ENCODE assay signal across 10 cellular contexts in the genomic region with DNA sequence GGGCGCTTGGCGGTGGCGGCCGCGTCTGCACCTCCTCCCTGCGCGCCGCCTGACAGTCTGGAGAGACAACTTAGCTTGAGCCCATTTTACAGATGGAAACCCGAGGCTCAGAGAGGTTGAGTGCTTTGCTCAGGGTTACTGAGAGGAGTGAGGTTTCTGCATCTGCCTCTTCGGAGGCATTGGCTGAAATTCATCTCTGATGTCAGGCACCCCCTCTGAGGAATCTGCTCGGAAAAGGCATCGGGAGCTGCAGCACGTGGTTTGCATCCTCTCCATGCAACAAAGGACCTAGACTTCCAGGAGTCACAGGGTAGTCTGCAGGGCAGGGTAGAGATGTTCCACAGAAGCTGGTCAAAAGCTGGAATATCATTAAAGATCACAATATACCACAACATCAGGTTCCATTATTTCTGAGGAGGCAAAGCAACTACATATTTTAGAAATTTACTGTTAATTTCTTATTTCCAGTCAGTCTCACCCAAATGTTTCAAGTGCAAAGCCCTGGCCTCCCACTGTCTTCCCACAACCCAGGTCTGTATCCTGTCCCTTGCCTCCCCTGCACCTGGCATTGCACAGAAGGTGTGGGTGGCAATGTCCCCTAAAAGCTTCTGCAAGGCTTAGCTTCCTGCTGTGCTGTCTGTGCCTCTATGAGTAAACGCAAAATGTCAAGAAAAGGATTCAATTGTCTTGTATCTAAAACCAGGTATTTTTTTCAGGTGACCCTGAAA. TPM values are rescaled to one million over a fixed set of nuclear protein-coding genes. Genes with fewer than 3 reads are reported as not detected.
A peak's percentile ranks its signal among the peaks of the same experiment; 100 is the strongest.
DNase-seq lines count a peak whose midpoint lies in the region; ATAC-seq and TF ChIP-seq lines count a peak whose summit lies in the region.
"Had no signal": no experiment of that assay in that cellular context is flagged by ENCODE, and none has a peak within 500 bp of the region (broad histone marks: within the 10 kb centered on the region; RNA-seq: fewer than 3 reads in every experiment).

No MANE protein-coding gene starts in this region.

- ATAC-seq in activated T-helper 17 cell treated with anti-CD3 and anti-CD28 coated beads, Interleukin-2, amount 50 U/mL, for 72 hours (replicated peaks) = no peak
- no peak for ATAC-seq in foreskin keratinocyte

- no peak for TF ChIP-seq CTCF in foreskin keratinocyte (conservative IDR thresholded peaks at IDR 0.05)

- no peaks in the 10 kb centered on the region for H3K4me1 ChIP-seq in foreskin keratinocyte

- no peak overlapping the region for H3K27ac Mint-ChIP-seq in T-helper 2 cell treated with Interferon-gamma antibody and Interleukin-4, amounts not matched to agents 5 μg/mL and 100 μg/mL, for 36 hours
- H3K27ac Mint-ChIP-seq in activated T-helper 17 cell treated with anti-CD3 and anti-CD28 coated beads, Interleukin-2, amount 50 U/mL, for 72 hours = peak overlapping the region; percentile 65
- H3K27ac Mint-ChIP-seq in immature natural killer cell = no peak overlapping the region

- no peaks in the 10 kb centered on the region for H3K9me3 Mint-ChIP-seq in T-helper 2 cell treated with Interferon-gamma antibody and Interleukin-4, amounts not matched to agents 5 μg/mL and 100 μg/mL, for 36 hours
- no peaks in the 10 kb centered on the region for H3K9me3 Mint-ChIP-seq in activated T-helper 17 cell treated with anti-CD3 and anti-CD28 coated beads, Interleukin-2, amount 50 U/mL, for 72 hours
- no peaks in the 10 kb centered on the region for H3K9me3 Mint-ChIP-seq in immature natural killer cell

- peaks cover 20% of the 10 kb centered on the region for H3K4me1 Mint-ChIP-seq in T-helper 2 cell treated with Interferon-gamma antibody and Interleukin-4, amounts not matched to agents 5 μg/mL and 100 μg/mL, for 36 hours (ENCODE audit: low read depth)
- peaks cover 20% of the 10 kb centered on the region for H3K4me1 Mint-ChIP-seq in activated T-helper 17 cell treated with anti-CD3 and anti-CD28 coated beads, Interleukin-2, amount 50 U/mL, for 72 hours
- peaks cover 8 to 9% of the 10 kb centered on the region in 2 donors for H3K4me1 Mint-ChIP-seq in immature natural killer cell

- peaks cover 24% of the 10 kb centered on the region for H3K27me3 ChIP-seq in foreskin keratinocyte
- H3K27me3 ChIP-seq: right lobe of liver had no signal

- no peak overlapping the region for H3K27ac ChIP-seq in foreskin keratinocyte

- no peak for DNase-seq in T-helper 2 cell treated with Interferon-gamma antibody and Interleukin-4, amounts not matched to agents 5 μg/mL and 100 μg/mL, for 36 hours (ENCODE audit: low spot score)
- DNase-seq in T-helper 2 cell (no peak), immature natural killer cell (no peak), superior temporal gyrus (ENCODE audit: extremely low spot score) (peak; percentile 32), globus pallidus (ENCODE audit: low spot score) (no peak), foreskin keratinocyte (no peak)
- DNase-seq in effector CD4-positive, alpha-beta T cell = no peak

- peak overlapping the region; percentile 87 for H3K4me3 Mint-ChIP-seq in T-helper 2 cell treated with Interferon-gamma antibody and Interleukin-4, amounts not matched to agents 5 μg/mL and 100 μg/mL, for 36 hours
- peak overlapping the region; percentile 86 for H3K4me3 Mint-ChIP-seq in activated T-helper 17 cell treated with anti-CD3 and anti-CD28 coated beads, Interleukin-2, amount 50 U/mL, for 72 hours
- peak overlapping the region; percentile 85 to 96 (median 91) for H3K4me3 Mint-ChIP-seq in immature natural killer cell

- peaks cover 32% of the 10 kb centered on the region for H3K27me3 Mint-ChIP-seq in T-helper 2 cell treated with Interferon-gamma antibody and Interleukin-4, amounts not matched to agents 5 μg/mL and 100 μg/mL, for 36 hours (ENCODE audit: low read depth)
- no peaks in the 10 kb centered on the region for H3K27me3 Mint-ChIP-seq in activated T-helper 17 cell treated with anti-CD3 and anti-CD28 coated beads, Interleukin-2, amount 50 U/mL, for 72 hours
- H3K27me3 Mint-ChIP-seq in immature natural killer cell (ENCODE audit: low read depth in 3 of 3) = peaks cover 6 to 21% (median 11%) of the 10 kb centered on the region in 3 donors

- no peaks in the 10 kb centered on the region for H3K36me3 Mint-ChIP-seq in T-helper 2 cell treated with Interferon-gamma antibody and Interleukin-4, amounts not matched to agents 5 μg/mL and 100 μg/mL, for 36 hours (ENCODE audit: low read depth)
- H3K36me3 Mint-ChIP-seq in activated T-helper 17 cell treated with anti-CD3 and anti-CD28 coated beads, Interleukin-2, amount 50 U/mL, for 72 hours (ENCODE audit: low read depth) = no peaks in the 10 kb centered on the region
- H3K36me3 Mint-ChIP-seq in immature natural killer cell = peaks cover 0 to 3% (median 0%) of the 10 kb centered on the region in 3 donors

RNA-seq across cellular contexts. Expression of a gene that starts 3.4 kb away (rescaled TPM):
- total RNA-seq in activated T-helper 17 cell treated with anti-CD3 and anti-CD28 coated beads, Interleukin-2, amount 50 U/mL, for 72 hours = not detected
- polyA plus RNA-seq in immature natural killer cell (not detected), foreskin keratinocyte (not detected in 2 replicates)
- total RNA-seq in foreskin keratinocyte = not detected in 2 replicates
- total RNA-seq: HT-29, right lobe of liver had no signal
